8 cellular contexts compared by ENCODE assay signal in the genomic region with DNA sequence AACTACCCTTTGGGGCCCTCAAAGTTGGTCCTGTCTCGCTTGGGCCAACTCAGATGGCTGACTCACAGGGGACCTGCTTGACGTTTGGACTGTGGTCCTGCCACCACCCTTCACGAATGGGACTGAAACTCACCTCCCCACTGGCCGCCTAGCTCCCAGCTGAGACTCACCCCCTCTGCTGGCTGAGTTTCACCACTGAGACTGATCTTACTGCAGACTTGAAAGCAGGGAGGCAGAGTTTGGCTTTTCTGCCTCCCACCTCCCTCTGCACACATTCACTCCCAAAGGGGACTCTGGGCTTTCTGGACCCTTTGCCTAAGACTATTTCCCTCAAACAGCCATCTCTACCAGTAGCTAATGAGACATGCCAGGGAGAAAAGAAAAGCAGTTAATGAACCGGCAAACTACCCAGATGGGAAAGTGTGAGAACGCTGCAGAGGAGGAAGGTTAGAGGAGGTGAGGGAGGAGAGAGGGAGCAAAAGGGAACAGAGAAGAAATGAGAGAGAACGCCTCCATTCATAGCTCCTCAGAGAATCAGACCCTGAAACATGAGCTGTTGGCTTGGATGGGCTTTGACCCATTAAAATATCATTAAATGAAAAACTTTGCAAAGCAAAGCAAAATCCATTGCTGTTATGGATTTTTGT.
A peak's percentile ranks its signal among the peaks of the same experiment; 100 is the strongest.
DNase-seq lines count a peak whose midpoint lies in the region; ATAC-seq and TF ChIP-seq lines count a peak whose summit lies in the region.
"Not testable (repeated sequence)": the region's sequence is repeated elsewhere in the genome, so short reads cannot be mapped to it uniquely, and the experiment has no call there.

No MANE protein-coding gene starts in this region.

- intact Hi-C loops in Right ventricle myocardium superior (cut with DNase I) = not testable (repeated sequence)

- H3K79me2 ChIP-seq in osteoblast (ENCODE audit: insufficient read depth, low read length) = not testable (repeated sequence)

- TF ChIP-seq CTCF in osteoblast (IDR thresholded peaks at IDR 0.05; ENCODE audit: extremely low read depth, low read depth, low read length) = peak; percentile 11

- H3K9me3 ChIP-seq in osteoblast (ENCODE audit: low read depth, low read length) = not testable (repeated sequence)

- DNase-seq in DMS79 (lab: John Stamatoyannopoulos, UW) = peak; percentile 21
- DNase-seq in activated naive CD4-positive, alpha-beta T cell treated with anti-CD3 and anti-CD28 coated beads, Interleukin-2, amount 50 U/mL, for 72 hours (ENCODE audit: low spot score in 2 of 2); Right ventricle myocardium superior; osteoblast (ENCODE audit: insufficient read length, low spot score, missing footprints): not testable (repeated sequence)

- not testable (repeated sequence) for H3K4me1 ChIP-seq in osteoblast (ENCODE audit: insufficient read depth, low read length)

- H3K4me3 ChIP-seq in osteoblast (ENCODE audit: insufficient read depth, low read length) = not testable (repeated sequence)

- H3K27ac Mint-ChIP-seq in activated naive CD4-positive, alpha-beta T cell treated with anti-CD3 and anti-CD28 coated beads, Interleukin-2, amount 50 U/mL, for 72 hours = not testable (repeated sequence)

- H3K27ac ChIP-seq in osteoblast (ENCODE audit: low read depth, low read length) = not testable (repeated sequence)

- H3K36me3 Mint-ChIP-seq in activated naive CD4-positive, alpha-beta T cell treated with anti-CD3 and anti-CD28 coated beads, Interleukin-2, amount 50 U/mL, for 72 hours = not testable (repeated sequence)

- ATAC-seq in GM19035 (IDR thresholded peaks at IDR 0.05; ENCODE audit: unreplicated experiment) (peak; percentile 99), GM21737 (IDR thresholded peaks at IDR 0.05; ENCODE audit: unreplicated experiment) (peak; percentile 99), HG03039 (IDR thresholded peaks at IDR 0.05; ENCODE audit: unreplicated experiment) (peak; percentile 99), HG03575 (IDR thresholded peaks at IDR 0.05; ENCODE audit: extremely low read depth, insufficient number of reproducible peaks, low FRiP score, unreplicated experiment) (peak; percentile 58), Right ventricle myocardium superior (ENCODE audit: poor library complexity) (peak; percentile 77)
- peak; percentile 89 to 96 for ATAC-seq in activated naive CD4-positive, alpha-beta T cell treated with anti-CD3 and anti-CD28 coated beads, Interleukin-2, amount 50 U/mL, for 72 hours

- not testable (repeated sequence) for H4K20me1 ChIP-seq in osteoblast (ENCODE audit: insufficient read depth, low read length)

- not testable (repeated sequence) for H3K9me3 Mint-ChIP-seq in activated naive CD4-positive, alpha-beta T cell treated with anti-CD3 and anti-CD28 coated beads, Interleukin-2, amount 50 U/mL, for 72 hours

- H3K27me3 ChIP-seq in osteoblast (ENCODE audit: insufficient read depth, low read length) = not testable (repeated sequence)

- not testable (repeated sequence) for H2AFZ ChIP-seq in osteoblast (ENCODE audit: low read length)

- not testable (repeated sequence) for H3K4me2 ChIP-seq in osteoblast (ENCODE audit: insufficient read depth, low read length)

- H3K36me3 ChIP-seq in osteoblast (ENCODE audit: insufficient read depth, low read length) = not testable (repeated sequence)
